In the genomic region with DNA sequence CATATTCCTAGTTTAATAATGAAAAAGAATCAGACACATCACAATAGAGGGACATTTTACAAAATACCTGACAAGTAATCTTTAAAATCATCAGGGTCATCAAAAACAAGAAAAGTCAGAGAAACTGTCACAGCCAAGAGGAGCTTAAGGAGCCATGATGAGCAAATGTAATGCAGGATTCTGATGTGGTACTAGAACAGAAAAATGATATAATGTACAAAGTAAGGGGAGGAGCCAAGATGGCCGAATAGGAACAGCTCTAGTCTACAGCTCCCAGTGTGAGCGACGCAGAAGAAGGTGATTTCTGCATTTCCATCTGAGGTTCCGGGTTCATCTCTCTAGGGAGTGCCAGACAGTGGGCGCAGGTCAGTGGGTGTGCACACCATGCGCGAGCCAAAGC, we compare ENCODE assay signal across 16 cellular contexts.
"Had no signal": no experiment of that assay in that cellular context is flagged by ENCODE, and none has a peak within 500 bp of the region (broad histone marks: within the 10 kb centered on the region; RNA-seq: fewer than 3 reads in every experiment).

No MANE protein-coding gene starts in this region.

- H3K27me3 ChIP-seq: foreskin keratinocyte, left lung, tibial nerve, vagina had no signal

- FAIRE-seq: islet of Langerhans had no signal

- DNase-seq: activated CD4-positive, alpha-beta T cell treated with anti-CD3 and anti-CD28 coated beads, Interleukin-2, amount 10 ng/mL, durations not matched to agents 7 days and 5 days; activated CD4-positive, CD25-positive, alpha-beta regulatory T cell; activated CD8-positive, alpha-beta memory T cell treated with anti-CD3 and anti-CD28 coated beads for 24 hours; activated naive CD8-positive, alpha-beta T cell treated with anti-CD3 and anti-CD28 coated beads for 36 hours; effector CD8-positive, alpha-beta T cell; foreskin keratinocyte; head of caudate nucleus; mammary epithelial cell; mucosa of descending colon; naive thymus-derived CD4-positive, alpha-beta T cell; stimulated activated CD4-positive, alpha-beta T cell treated with anti-CD3 and anti-CD28 coated beads, Interleukin-2, amount 100 ng/mL, for 48 hours; stimulated activated naive B cell treated with anti-CD40 and anti-IgM and Interleukin-4, amounts not matched to agents 10 μg/mL and 1 μg/mL and 100 μg/mL, for 72 hours had no signal

- H3K4me1 Mint-ChIP-seq: activated CD4-positive, alpha-beta T cell treated with anti-CD3 and anti-CD28 coated beads, Interleukin-2, amount 10 ng/mL, durations not matched to agents 7 days and 5 days; activated naive CD8-positive, alpha-beta T cell treated with anti-CD3 and anti-CD28 coated beads for 36 hours; naive thymus-derived CD4-positive, alpha-beta T cell; stimulated activated naive B cell treated with anti-CD40 and anti-IgM and Interleukin-4, amounts not matched to agents 10 μg/mL and 1 μg/mL and 100 μg/mL, for 72 hours had no signal

- ATAC-seq: foreskin keratinocyte; left lung; mucosa of descending colon; naive thymus-derived CD4-positive, alpha-beta T cell; stimulated activated naive B cell treated with anti-CD40 and anti-IgM and Interleukin-4, amounts not matched to agents 10 μg/mL and 1 μg/mL and 100 μg/mL, for 72 hours had no signal

- H3K4me3 ChIP-seq: left lung, mucosa of descending colon, tibial nerve, vagina had no signal

- H3K27me3 Mint-ChIP-seq: activated CD4-positive, alpha-beta T cell treated with anti-CD3 and anti-CD28 coated beads, Interleukin-2, amount 10 ng/mL, durations not matched to agents 7 days and 5 days; activated naive CD8-positive, alpha-beta T cell treated with anti-CD3 and anti-CD28 coated beads for 36 hours; naive thymus-derived CD4-positive, alpha-beta T cell; stimulated activated naive B cell treated with anti-CD40 and anti-IgM and Interleukin-4, amounts not matched to agents 10 μg/mL and 1 μg/mL and 100 μg/mL, for 72 hours had no signal

- H3K27ac ChIP-seq: foreskin keratinocyte, left lung, tibial nerve, vagina had no signal

- H3K4me1 ChIP-seq: foreskin keratinocyte, left lung, tibial nerve, vagina had no signal

- H3K4me3 Mint-ChIP-seq: activated CD4-positive, alpha-beta T cell treated with anti-CD3 and anti-CD28 coated beads, Interleukin-2, amount 10 ng/mL, durations not matched to agents 7 days and 5 days; activated naive CD8-positive, alpha-beta T cell treated with anti-CD3 and anti-CD28 coated beads for 36 hours; naive thymus-derived CD4-positive, alpha-beta T cell; stimulated activated naive B cell treated with anti-CD40 and anti-IgM and Interleukin-4, amounts not matched to agents 10 μg/mL and 1 μg/mL and 100 μg/mL, for 72 hours had no signal

- H3K36me3 ChIP-seq: left lung, tibial nerve, vagina had no signal

- H3K27ac Mint-ChIP-seq: activated CD4-positive, alpha-beta T cell treated with anti-CD3 and anti-CD28 coated beads, Interleukin-2, amount 10 ng/mL, durations not matched to agents 7 days and 5 days; activated naive CD8-positive, alpha-beta T cell treated with anti-CD3 and anti-CD28 coated beads for 36 hours; naive thymus-derived CD4-positive, alpha-beta T cell; stimulated activated naive B cell treated with anti-CD40 and anti-IgM and Interleukin-4, amounts not matched to agents 10 μg/mL and 1 μg/mL and 100 μg/mL, for 72 hours had no signal

- H3K36me3 Mint-ChIP-seq: activated naive CD8-positive, alpha-beta T cell treated with anti-CD3 and anti-CD28 coated beads for 36 hours; naive thymus-derived CD4-positive, alpha-beta T cell; stimulated activated naive B cell treated with anti-CD40 and anti-IgM and Interleukin-4, amounts not matched to agents 10 μg/mL and 1 μg/mL and 100 μg/mL, for 72 hours had no signal

- H3K9me3 ChIP-seq: mucosa of descending colon, vagina had no signal
